ENCODE assay signal across 18 cellular contexts in genomic region chr11:15829312-15829711, GRCh38.
"Had no signal": no experiment of that assay in that cellular context is flagged by ENCODE, and none has a peak within 500 bp of the region (broad histone marks: within the 10 kb centered on the region; RNA-seq: fewer than 3 reads in every experiment).

No MANE protein-coding gene starts in this region.

- H3K9me3 Mint-ChIP-seq: activated naive CD4-positive, alpha-beta T cell treated with anti-CD3 and anti-CD28 coated beads, Interleukin-2, amount 50 U/mL, for 72 hours; activated T-cell treated with anti-CD3 and anti-CD28 coated beads, Interleukin-2, amount 50 U/mL, for 24 hours; endodermal cell; mesothelial cell of epicardium had no signal

- H3K36me3 Mint-ChIP-seq: activated CD8-positive, alpha-beta memory T cell treated with anti-CD3 and anti-CD28 coated beads, Interleukin-2, amount 10 ng/mL, durations not matched to agents 7 days and 5 days; activated naive CD4-positive, alpha-beta T cell treated with anti-CD3 and anti-CD28 coated beads, Interleukin-2, amount 50 U/mL, for 72 hours; mesothelial cell of epicardium had no signal

- FAIRE-seq: pancreas had no signal

- H3K27me3 ChIP-seq: body of pancreas, heart left ventricle, pancreas had no signal

- H3K4me3 Mint-ChIP-seq: activated CD8-positive, alpha-beta memory T cell treated with anti-CD3 and anti-CD28 coated beads, Interleukin-2, amount 10 ng/mL, durations not matched to agents 7 days and 5 days; activated T-cell treated with anti-CD3 and anti-CD28 coated beads, Interleukin-2, amount 50 U/mL, for 24 hours; endodermal cell; mesothelial cell of epicardium had no signal

- ATAC-seq: activated CD8-positive, alpha-beta memory T cell treated with anti-CD3 and anti-CD28 coated beads, Interleukin-2, amount 10 ng/mL, durations not matched to agents 7 days and 5 days; activated naive CD4-positive, alpha-beta T cell treated with anti-CD3 and anti-CD28 coated beads, Interleukin-2, amount 50 U/mL, for 72 hours; body of pancreas; pancreas had no signal

- H3K9me3 ChIP-seq: body of pancreas, heart left ventricle, pancreas had no signal

- H3K27ac Mint-ChIP-seq: activated CD8-positive, alpha-beta memory T cell treated with anti-CD3 and anti-CD28 coated beads, Interleukin-2, amount 10 ng/mL, durations not matched to agents 7 days and 5 days; activated naive CD4-positive, alpha-beta T cell treated with anti-CD3 and anti-CD28 coated beads, Interleukin-2, amount 50 U/mL, for 72 hours; activated T-cell treated with anti-CD3 and anti-CD28 coated beads, Interleukin-2, amount 50 U/mL, for 24 hours; endodermal cell; mesothelial cell of epicardium had no signal

- H3K4me3 ChIP-seq: body of pancreas, heart left ventricle, pancreas had no signal

- H3K4me1 ChIP-seq: body of pancreas had no signal

- H3K27me3 Mint-ChIP-seq: activated CD8-positive, alpha-beta memory T cell treated with anti-CD3 and anti-CD28 coated beads, Interleukin-2, amount 10 ng/mL, durations not matched to agents 7 days and 5 days had no signal

- H3K4me1 Mint-ChIP-seq: activated CD8-positive, alpha-beta memory T cell treated with anti-CD3 and anti-CD28 coated beads, Interleukin-2, amount 10 ng/mL, durations not matched to agents 7 days and 5 days had no signal

- H3K36me3 ChIP-seq: heart left ventricle, pancreas had no signal

- DNase-seq: activated CD4-positive, alpha-beta T cell treated with anti-CD3 and anti-CD28 coated beads, Interleukin-2, amount 50 U/mL, for 4 hours; activated CD4-positive, CD25-positive, alpha-beta regulatory T cell treated with anti-CD3 and anti-CD28 coated beads, Interleukin-2, amount 50 U/mL, for 72 hours; activated CD8-positive, alpha-beta memory T cell treated with anti-CD3 and anti-CD28 coated beads, Interleukin-2, amount 10 ng/mL, durations not matched to agents 7 days and 5 days; activated effector memory CD4-positive, alpha-beta T cell treated with anti-CD3 and anti-CD28 coated beads, Interleukin-2, amount 50 U/mL, for 16 hours; activated T-cell treated with anti-CD3 and anti-CD28 coated beads, Interleukin-2, amount 50 U/mL, for 24 hours; amniotic stem cell; body of pancreas; endodermal cell; foreskin melanocyte; heart left ventricle; islet precursor cell; left ventricle myocardium superior; pancreas; stimulated activated CD4-positive, alpha-beta T cell treated with anti-CD3 and anti-CD28 coated beads, Interleukin-15, amount 100 ng/mL, for 24 hours; stimulated activated CD4-positive, alpha-beta T cell treated with anti-CD3 and anti-CD28 coated beads, Interleukin-4, amount 100 ng/mL, for 24 hours; T-helper 2 cell had no signal
